ENCODE assay signal across 13 cellular contexts in genomic region chr13:77172650-77173049, GRCh38.
"Had no signal": no experiment of that assay in that cellular context is flagged by ENCODE, and none has a peak within 500 bp of the region (broad histone marks: within the 10 kb centered on the region; RNA-seq: fewer than 3 reads in every experiment).

No MANE protein-coding gene starts in this region.

- H3K4me3 Mint-ChIP-seq: mesothelial cell of epicardium had no signal

- H3K4me1 Mint-ChIP-seq: mesothelial cell of epicardium had no signal

- H3K27me3 ChIP-seq: cardiac muscle cell, gastroesophageal sphincter, heart right ventricle, SJSA1 had no signal

- H2AFZ ChIP-seq: parathyroid adenoma had no signal

- H3K27ac ChIP-seq: cardiac muscle cell, gastroesophageal sphincter, heart right ventricle, lower lobe of right lung, parathyroid adenoma, SJSA1 had no signal

- ATAC-seq: gastroesophageal sphincter, heart right ventricle, left cardiac atrium, lower lobe of right lung had no signal

- H3K4me3 ChIP-seq: cardiac muscle cell, gastroesophageal sphincter, heart right ventricle, lower lobe of right lung, SJSA1 had no signal

- H3K9me3 ChIP-seq: gastroesophageal sphincter, heart right ventricle, lower lobe of right lung, SJSA1 had no signal

- FAIRE-seq: colon, endometrium had no signal

- H3K9me3 Mint-ChIP-seq: mesothelial cell of epicardium had no signal

- H3K27ac Mint-ChIP-seq: mesothelial cell of epicardium had no signal

- DNase-seq: activated effector memory CD4-positive, alpha-beta T cell treated with Interleukin-2 at 50 U/mL for 16 hours; heart right ventricle; left cardiac atrium; lower lobe of right lung; stimulated activated CD4-positive, alpha-beta T cell treated with anti-CD3 and anti-CD28 coated beads, Interleukin-1b, Interleukin-23, amount 100 ng/mL, for 48 hours; SW 1271 had no signal

- H3K79me2 ChIP-seq: parathyroid adenoma had no signal

- H3K4me1 ChIP-seq: gastroesophageal sphincter, heart right ventricle, lower lobe of right lung, parathyroid adenoma had no signal

- H3K9ac ChIP-seq: parathyroid adenoma had no signal
